ENCODE assay signal across 1 cellular context in the genomic region with DNA sequence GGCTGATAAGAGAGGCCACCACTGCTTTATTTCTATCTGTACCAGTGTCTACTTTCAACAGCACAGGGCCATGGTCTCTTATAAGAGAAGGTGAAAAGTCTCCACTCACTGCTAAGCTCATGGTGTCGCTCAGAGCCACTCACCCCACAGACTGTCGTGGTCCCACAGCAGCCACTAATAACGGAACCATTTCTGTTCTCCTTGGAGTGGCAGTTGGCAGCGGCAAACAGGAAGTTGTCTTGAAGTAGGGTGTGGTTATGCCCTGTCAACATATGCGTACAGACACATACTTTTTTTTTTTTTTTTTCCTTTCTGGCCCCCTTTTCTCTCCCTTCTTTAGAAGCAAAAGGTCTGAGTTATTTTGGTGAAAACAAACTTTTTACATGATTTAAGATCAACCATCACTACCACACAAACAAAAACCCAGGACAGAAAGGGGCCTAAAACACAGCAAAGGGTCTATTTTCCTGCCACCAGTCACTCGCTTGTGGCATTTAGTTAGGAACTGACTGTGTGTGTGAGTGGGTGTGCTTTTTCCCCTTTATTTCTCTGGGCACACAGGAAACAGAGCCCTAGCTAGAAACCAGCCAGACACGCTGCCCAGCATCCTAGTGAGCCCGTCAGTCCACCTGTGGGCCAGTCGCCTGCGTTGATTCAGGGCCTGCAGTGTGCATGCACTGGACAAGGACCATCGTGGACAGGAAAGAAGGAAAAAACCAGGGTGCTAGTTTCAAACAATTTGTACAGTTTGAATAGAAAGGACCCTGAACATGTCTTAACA.
TF ChIP-seq lines count a peak whose summit lies in the region.

No MANE protein-coding gene starts in this region.

TF ChIP-seq in SK-N-SH, 30 proteins besides CTCF, POLR2A, EP300 and RAD21 (continued from another document):
- no peak for TF ChIP-seq TAF1 (IDR thresholded peaks at IDR 0.05; ENCODE audit: borderline replicate concordance, low read depth, low read length)
- no peak for TF ChIP-seq YY1 (IDR thresholded peaks at IDR 0.05; ENCODE audit: low read depth)
- no peak for TF ChIP-seq TCF12 (IDR thresholded peaks at IDR 0.05)
